11 cellular contexts compared by ENCODE assay signal in the genomic region with DNA sequence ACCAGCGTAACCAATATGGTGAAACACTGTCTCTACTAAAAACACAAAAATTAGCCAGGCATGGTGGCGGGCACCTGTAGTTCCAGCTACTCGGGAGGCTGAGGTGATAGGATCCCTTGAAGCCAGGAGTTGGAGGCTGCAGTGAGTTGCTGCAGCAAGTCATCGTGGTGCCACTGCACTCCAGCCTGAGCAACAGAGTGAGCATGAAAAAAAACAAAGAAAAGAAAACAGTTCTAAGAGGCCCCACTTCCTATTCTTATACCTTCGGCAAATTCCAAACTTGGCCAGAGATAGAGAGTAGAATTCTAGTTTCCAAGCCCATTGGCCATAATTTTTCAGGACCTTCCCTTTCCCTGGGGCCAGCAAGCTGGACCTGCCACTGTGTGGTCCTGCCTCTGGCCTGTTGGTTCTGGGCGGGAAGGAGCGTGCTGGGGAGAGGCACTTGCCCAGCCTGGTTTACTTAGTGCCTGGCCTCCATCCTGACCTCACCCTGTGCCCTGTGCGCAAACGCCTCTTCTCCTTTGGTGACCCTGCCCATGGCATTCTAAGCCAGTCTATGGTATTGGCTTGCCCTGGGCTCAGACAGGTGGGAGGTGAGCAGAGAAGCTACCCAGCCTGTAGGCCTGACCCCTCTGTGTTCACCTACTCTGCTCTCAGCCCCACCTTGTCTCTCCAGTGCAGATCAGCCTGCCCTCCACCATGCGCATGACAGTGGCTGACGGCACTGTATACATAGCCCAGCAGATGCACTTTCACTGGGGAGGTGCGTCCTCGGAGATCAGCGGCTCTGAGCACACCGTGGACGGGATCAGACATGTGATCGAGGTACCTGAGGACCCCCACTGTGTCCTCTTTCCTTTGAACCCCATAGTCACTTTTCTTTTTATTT.
"Had no signal": no experiment of that assay in that cellular context is flagged by ENCODE, and none has a peak within 500 bp of the region (broad histone marks: within the 10 kb centered on the region; RNA-seq: fewer than 3 reads in every experiment).

No MANE protein-coding gene starts in this region.

- ATAC-seq: T-helper 17 cell, WTC11 had no signal

- H3K9me3 Mint-ChIP-seq: WTC11 had no signal

- DNase-seq: activated CD4-positive, alpha-beta T cell treated with anti-CD3 and anti-CD28 coated beads, Interleukin-2, amount 50 U/mL, for 4 hours; activated CD8-positive, alpha-beta memory T cell treated with anti-CD3 and anti-CD28 coated beads, Interleukin-2, amount 50 U/mL, for 4 hours; dorsolateral prefrontal cortex; SK-N-SH; stimulated activated CD4-positive, alpha-beta T cell treated with anti-CD3 and anti-CD28 coated beads, Interleukin-4, amount 100 ng/mL, for 4 hours; T-helper 17 cell; transverse colon had no signal

- H3K36me3 Mint-ChIP-seq: WTC11 had no signal

- H3K27me3 Mint-ChIP-seq: T-helper 17 cell had no signal

- H3K4me3 Mint-ChIP-seq: T-helper 17 cell, WTC11 had no signal

- H3K27ac ChIP-seq: ascending aorta, right atrium auricular region, skin epidermis, transverse colon had no signal

- H3K4me1 ChIP-seq: ascending aorta, right atrium auricular region, transverse colon had no signal

- H3K9me3 ChIP-seq: right atrium auricular region, SK-N-SH, transverse colon had no signal

- H3K4me3 ChIP-seq: ascending aorta, dorsolateral prefrontal cortex, right atrium auricular region, skin epidermis, transverse colon had no signal

- H3K36me3 ChIP-seq: ascending aorta, right atrium auricular region, transverse colon had no signal

- H3K27ac Mint-ChIP-seq: T-helper 17 cell, WTC11 had no signal
